ENCODE assay signal across 11 cellular contexts in the genomic region with DNA sequence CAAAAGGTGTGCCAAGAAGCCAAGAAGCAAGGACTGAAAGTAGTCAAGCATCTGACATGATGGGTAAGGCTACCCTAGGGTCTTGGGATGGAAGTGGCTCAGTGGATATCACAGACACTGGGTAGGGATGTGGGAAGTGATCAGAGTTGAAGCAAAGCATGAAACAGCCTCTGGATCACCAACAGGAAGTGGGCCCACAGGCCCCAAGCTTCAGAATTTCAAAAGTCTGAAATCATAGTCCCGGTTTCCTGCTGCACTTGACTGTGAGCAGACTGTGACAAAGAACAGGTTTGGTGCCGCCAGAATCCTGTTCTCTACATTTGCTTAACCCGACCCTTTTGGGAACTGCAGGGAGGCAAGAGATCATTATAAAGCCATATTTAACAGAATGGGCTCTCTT.
DNase-seq lines count a peak whose midpoint lies in the region; ATAC-seq and TF ChIP-seq lines count a peak whose summit lies in the region.
"Had no signal": no experiment of that assay in that cellular context is flagged by ENCODE, and none has a peak within 500 bp of the region (broad histone marks: within the 10 kb centered on the region; RNA-seq: fewer than 3 reads in every experiment).

No MANE protein-coding gene starts in this region.

- H3K4me3 ChIP-seq in NB4 (ENCODE audit: low read depth, low read length) = no peak overlapping the region
- H3K4me3 ChIP-seq: suprapubic skin had no signal

- no peak for TF ChIP-seq POLR2A in NB4 (IDR thresholded peaks at IDR 0.05; ENCODE audit: extremely low read depth, insufficient read length)

- peak overlapping the region; percentile 95 for H3K27ac Mint-ChIP-seq in activated T-cell treated with anti-CD3 and anti-CD28 coated beads, Interleukin-2, amount 50 U/mL, for 24 hours
- H3K27ac Mint-ChIP-seq in central memory CD8-positive, alpha-beta T cell (ENCODE audit: low read depth) = peak overlapping the region; percentile 86
- H3K27ac Mint-ChIP-seq in stimulated activated naive CD8-positive, alpha-beta T cell treated with anti-CD3 and anti-CD28 coated beads, Interleukin-15, Interleukin-2, amounts not matched to agents 100 ng/mL and 50 ng/mL, for 24 hours = peak overlapping the region; percentile 95

- no peaks in the 10 kb centered on the region for H3K27me3 Mint-ChIP-seq in activated T-cell treated with anti-CD3 and anti-CD28 coated beads, Interleukin-2, amount 50 U/mL, for 24 hours
- H3K27me3 Mint-ChIP-seq in central memory CD8-positive, alpha-beta T cell = no peaks in the 10 kb centered on the region
- H3K27me3 Mint-ChIP-seq in stimulated activated naive CD8-positive, alpha-beta T cell treated with anti-CD3 and anti-CD28 coated beads, Interleukin-15, Interleukin-2, amounts not matched to agents 100 ng/mL and 50 ng/mL, for 24 hours = no peaks in the 10 kb centered on the region

- H3K4me3 Mint-ChIP-seq in activated T-cell treated with anti-CD3 and anti-CD28 coated beads, Interleukin-2, amount 50 U/mL, for 24 hours = peak overlapping the region; percentile 55
- H3K4me3 Mint-ChIP-seq in central memory CD8-positive, alpha-beta T cell = no peak overlapping the region
- no peak overlapping the region for H3K4me3 Mint-ChIP-seq in stimulated activated naive CD8-positive, alpha-beta T cell treated with anti-CD3 and anti-CD28 coated beads, Interleukin-15, Interleukin-2, amounts not matched to agents 100 ng/mL and 50 ng/mL, for 24 hours

- DNase-seq in activated T-cell treated with anti-CD3 and anti-CD28 coated beads, Interleukin-2, amount 50 U/mL, for 24 hours = peak; percentile 40
- no peak for DNase-seq in activated T-cell treated with anti-CD3 and anti-CD28 coated beads, Interleukin-2, amount 50 U/mL, for 1 hour
- peak; percentile 22 for DNase-seq in NB4 (ENCODE audit: low read depth)
- no peak for DNase-seq in central memory CD8-positive, alpha-beta T cell (ENCODE audit: low spot score in 2 of 2)
- DNase-seq in NCI-H748 treated with DMSO at 0.1 percent for 48 hours (lab: John Stamatoyannopoulos, UW) = no peak
- no peak for DNase-seq in NK-92 (lab: John Stamatoyannopoulos, UW; ENCODE audit: unreplicated experiment)
- DNase-seq: kidney, RPMI8226 had no signal

- peaks cover 95% of the 10 kb centered on the region for H3K36me3 Mint-ChIP-seq in activated T-cell treated with anti-CD3 and anti-CD28 coated beads, Interleukin-2, amount 50 U/mL, for 24 hours (ENCODE audit: low read depth)
- H3K36me3 Mint-ChIP-seq in central memory CD8-positive, alpha-beta T cell (ENCODE audit: insufficient read depth) = peaks cover 44% of the 10 kb centered on the region
- H3K36me3 Mint-ChIP-seq in stimulated activated naive CD8-positive, alpha-beta T cell treated with anti-CD3 and anti-CD28 coated beads, Interleukin-15, Interleukin-2, amounts not matched to agents 100 ng/mL and 50 ng/mL, for 24 hours (ENCODE audit: low read depth) = peaks cover 86% of the 10 kb centered on the region

- no peak for ATAC-seq in central memory CD8-positive, alpha-beta T cell (replicated peaks; ENCODE audit: extremely low read depth, poor library complexity, severe bottlenecking)
- no peak for ATAC-seq in GM18519 (IDR thresholded peaks at IDR 0.05; ENCODE audit: low FRiP score, unreplicated experiment)

- peaks cover 15% of the 10 kb centered on the region for H3K9me3 Mint-ChIP-seq in activated T-cell treated with anti-CD3 and anti-CD28 coated beads, Interleukin-2, amount 50 U/mL, for 24 hours
- H3K9me3 Mint-ChIP-seq in central memory CD8-positive, alpha-beta T cell = no peaks in the 10 kb centered on the region
- peaks cover 6% of the 10 kb centered on the region for H3K9me3 Mint-ChIP-seq in stimulated activated naive CD8-positive, alpha-beta T cell treated with anti-CD3 and anti-CD28 coated beads, Interleukin-15, Interleukin-2, amounts not matched to agents 100 ng/mL and 50 ng/mL, for 24 hours

- peaks cover 36% of the 10 kb centered on the region for H3K4me1 Mint-ChIP-seq in activated T-cell treated with anti-CD3 and anti-CD28 coated beads, Interleukin-2, amount 50 U/mL, for 24 hours (ENCODE audit: low read depth)
- H3K4me1 Mint-ChIP-seq in central memory CD8-positive, alpha-beta T cell = peaks cover 32% of the 10 kb centered on the region
- peaks cover 39% of the 10 kb centered on the region for H3K4me1 Mint-ChIP-seq in stimulated activated naive CD8-positive, alpha-beta T cell treated with anti-CD3 and anti-CD28 coated beads, Interleukin-15, Interleukin-2, amounts not matched to agents 100 ng/mL and 50 ng/mL, for 24 hours (ENCODE audit: low read depth)

- no peak for TF ChIP-seq CTCF in NB4 (IDR thresholded peaks at IDR 0.05; ENCODE audit: low read depth, low read length)

Comparison
In these comparisons a context has a peak if more than half of its experiments do, and no peak if none do; other contexts are left out.
1. DNase-seq: peak in activated T-cell treated with anti-CD3 and anti-CD28 coated beads, Interleukin-2, amount 50 U/mL, for 24 hours (single experiment) and NB4 (single experiment); none in activated T-cell treated with anti-CD3 and anti-CD28 coated beads, Interleukin-2, amount 50 U/mL, for 1 hour (single experiment), central memory CD8-positive, alpha-beta T cell (0 of 2), NCI-H748 treated with DMSO at 0.1 percent for 48 hours (single experiment) and NK-92 (single experiment).
2. Peak in every context shown above with its lines, with median percentiles within 50 percentile points of each other: H3K27ac Mint-ChIP-seq.